Comparison of ENCODE assay signal across 22 cellular contexts in the genomic region with DNA sequence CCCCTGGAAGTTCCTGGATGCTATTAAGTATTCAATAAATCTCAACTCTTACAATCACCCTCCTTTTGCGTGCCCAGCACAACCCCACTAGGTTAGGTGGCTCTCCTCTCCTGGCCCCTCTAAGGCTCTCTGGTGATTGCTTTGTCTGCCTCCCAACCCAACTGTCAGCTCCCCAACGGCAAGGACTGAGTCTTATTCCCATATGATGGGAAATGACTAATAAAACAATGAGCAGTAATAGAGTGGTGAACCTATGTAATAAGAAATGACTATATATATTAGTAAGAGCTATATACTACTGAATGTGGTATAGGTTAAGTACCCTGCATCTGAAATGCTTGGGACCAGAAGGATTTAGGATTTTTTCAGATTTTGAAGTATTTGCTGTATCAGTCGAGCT. TPM values are rescaled to one million over a fixed set of nuclear protein-coding genes. Genes with fewer than 3 reads are reported as not detected.
DNase-seq lines count a peak whose midpoint lies in the region; ATAC-seq and TF ChIP-seq lines count a peak whose summit lies in the region.
"Had no signal": no experiment of that assay in that cellular context is flagged by ENCODE, and none has a peak within 500 bp of the region (broad histone marks: within the 10 kb centered on the region; RNA-seq: fewer than 3 reads in every experiment).

No MANE protein-coding gene starts in this region.

- H3K4me1 Mint-ChIP-seq in activated naive CD8-positive, alpha-beta T cell (ENCODE audit: low read depth) = peaks cover 67% of the 10 kb centered on the region
- peaks cover 59% of the 10 kb centered on the region for H3K4me1 Mint-ChIP-seq in activated naive CD8-positive, alpha-beta T cell treated with anti-CD3 and anti-CD28 coated beads for 36 hours
- H3K4me1 Mint-ChIP-seq in osteocyte (ENCODE audit: unreplicated experiment) = peaks cover 94% of the 10 kb centered on the region
- peaks cover 18 to 43% (median 28%) of the 10 kb centered on the region in 4 donors for H3K4me1 Mint-ChIP-seq in CD4-positive, alpha-beta memory T cell

- H3K27ac Mint-ChIP-seq in activated naive CD8-positive, alpha-beta T cell = peak overlapping the region; percentile 7
- H3K27ac Mint-ChIP-seq in activated naive CD8-positive, alpha-beta T cell treated with anti-CD3 and anti-CD28 coated beads for 36 hours = no peak overlapping the region
- H3K27ac Mint-ChIP-seq in osteocyte (ENCODE audit: unreplicated experiment) = peak overlapping the region; percentile 92
- no peak overlapping the region for H3K27ac Mint-ChIP-seq in CD4-positive, alpha-beta memory T cell
- H3K27ac Mint-ChIP-seq: IgD-negative memory B cell had no signal

- no peaks in the 10 kb centered on the region for H3K9me3 Mint-ChIP-seq in activated naive CD8-positive, alpha-beta T cell (ENCODE audit: low read depth)
- H3K9me3 Mint-ChIP-seq in activated naive CD8-positive, alpha-beta T cell treated with anti-CD3 and anti-CD28 coated beads for 36 hours = no peaks in the 10 kb centered on the region
- H3K9me3 Mint-ChIP-seq in osteocyte (ENCODE audit: unreplicated experiment) = no peaks in the 10 kb centered on the region
- H3K9me3 Mint-ChIP-seq in CD4-positive, alpha-beta memory T cell = no peaks in the 10 kb centered on the region
- H3K9me3 Mint-ChIP-seq: CD4-positive, CD25-positive, alpha-beta regulatory T cell; IgD-negative memory B cell; naive thymus-derived CD4-positive, alpha-beta T cell had no signal

- H3K9me3 ChIP-seq in adipocyte (ENCODE audit: control insufficient read depth, low read length) = no peaks in the 10 kb centered on the region
- H3K9me3 ChIP-seq in CD4-positive, alpha-beta memory T cell (ENCODE audit: control insufficient read depth in 1 of 2, low read length in 2 of 2) = no peaks in the 10 kb centered on the region
- H3K9me3 ChIP-seq: MG63, sigmoid colon had no signal

- POLR2A ChIA-PET in CD4-positive, alpha-beta memory T cell (lab: Charles Lee; ENCODE audit: partially characterized antibody) = interaction anchor here (2.2 kb wide), 1 partner anchor 8 kb away, joined by 9 read pairs; a partner anchor contains a TSS

- peak overlapping the region; percentile 79 for H3K9ac ChIP-seq in adipocyte (ENCODE audit: low read length)

- H3K27me3 ChIP-seq in adipocyte (replicated peaks; ENCODE audit: control insufficient read depth, insufficient read depth, low read length) = no peaks in the 10 kb centered on the region
- H3K27me3 ChIP-seq in CD4-positive, alpha-beta memory T cell (ENCODE audit: insufficient read depth, low read length) = no peaks in the 10 kb centered on the region
- H3K27me3 ChIP-seq: MG63, sigmoid colon had no signal

- peak overlapping the region; percentile 59 for H3K4me3 ChIP-seq in adipocyte (ENCODE audit: low read length)
- no peak overlapping the region for H3K4me3 ChIP-seq in CD4-positive, alpha-beta memory T cell (ENCODE audit: low read length in 2 of 2)
- H3K4me3 ChIP-seq: coronary artery, MG63, sigmoid colon had no signal

- no peak for ATAC-seq in GM18858 (IDR thresholded peaks at IDR 0.05; ENCODE audit: unreplicated experiment)
- ATAC-seq: naive thymus-derived CD4-positive, alpha-beta T cell had no signal

- peaks cover 55% of the 10 kb centered on the region for H3K36me3 ChIP-seq in adipocyte (ENCODE audit: control insufficient read depth, insufficient read depth, low read length, severe bottlenecking)
- peaks cover 14% of the 10 kb centered on the region for H3K36me3 ChIP-seq in CD4-positive, alpha-beta memory T cell (ENCODE audit: insufficient read depth, low read length)

- no peak overlapping the region for H3K4me3 Mint-ChIP-seq in activated naive CD8-positive, alpha-beta T cell
- no peak overlapping the region for H3K4me3 Mint-ChIP-seq in activated naive CD8-positive, alpha-beta T cell treated with anti-CD3 and anti-CD28 coated beads for 36 hours
- H3K4me3 Mint-ChIP-seq in osteocyte (ENCODE audit: unreplicated experiment) = no peak overlapping the region
- no peak overlapping the region for H3K4me3 Mint-ChIP-seq in CD4-positive, alpha-beta memory T cell

- intact Hi-C loops in CD4-positive, alpha-beta memory T cell (cut with micrococcal nuclease) = no loop called here

- H3K27ac ChIP-seq in CD4-positive, alpha-beta memory T cell (ENCODE audit: low read depth, low read length) = no peak overlapping the region

- DNase-seq in activated naive CD8-positive, alpha-beta T cell treated with anti-CD3 and anti-CD28 coated beads for 36 hours = no peak
- DNase-seq in adipocyte (ENCODE audit: low read depth) = no peak
- DNase-seq in osteocyte (ENCODE audit: extremely low spot score, unreplicated experiment) = no peak
- DNase-seq in midbrain (lab: John Stamatoyannopoulos, UW) = no peak
- DNase-seq in CD4-positive, alpha-beta memory T cell = no peak
- DNase-seq in NCI-H82 treated with DMSO at 0.1 percent for 48 hours (lab: John Stamatoyannopoulos, UW; ENCODE audit: unreplicated experiment) = no peak
- DNase-seq: activated CD8-positive, alpha-beta memory T cell treated with anti-CD3 and anti-CD28 coated beads, Interleukin-2, amount 50 U/mL, for 48 hours; activated naive CD4-positive, alpha-beta T cell treated with Interleukin-2 at 50 U/mL for 16 hours; DMS53; hippocampal formation; MG63; naive thymus-derived CD4-positive, alpha-beta T cell; NCI-H146; NCI-H774; sigmoid colon; substantia nigra; T-helper 9 cell had no signal

- peaks cover 99% of the 10 kb centered on the region for H3K4me1 ChIP-seq in adipocyte (ENCODE audit: control insufficient read depth, insufficient read depth, low read length)
- H3K4me1 ChIP-seq in CD4-positive, alpha-beta memory T cell (ENCODE audit: insufficient read depth, low read length) = peaks cover 6% of the 10 kb centered on the region

- H3K36me3 Mint-ChIP-seq in activated naive CD8-positive, alpha-beta T cell = peaks cover 14% of the 10 kb centered on the region
- peaks cover 21% of the 10 kb centered on the region for H3K36me3 Mint-ChIP-seq in activated naive CD8-positive, alpha-beta T cell treated with anti-CD3 and anti-CD28 coated beads for 36 hours
- peaks cover 41% of the 10 kb centered on the region for H3K36me3 Mint-ChIP-seq in osteocyte (ENCODE audit: unreplicated experiment)
- H3K36me3 Mint-ChIP-seq in CD4-positive, alpha-beta memory T cell = peaks cover 44 to 57% of the 10 kb centered on the region in 2 donors

- CTCF ChIA-PET in CD4-positive, alpha-beta memory T cell (lab: Charles Lee; ENCODE audit: partially characterized antibody) = no interaction called here

- H3K27me3 Mint-ChIP-seq in activated naive CD8-positive, alpha-beta T cell = no peaks in the 10 kb centered on the region
- H3K27me3 Mint-ChIP-seq in activated naive CD8-positive, alpha-beta T cell treated with anti-CD3 and anti-CD28 coated beads for 36 hours = no peaks in the 10 kb centered on the region
- no peaks in the 10 kb centered on the region for H3K27me3 Mint-ChIP-seq in osteocyte (ENCODE audit: unreplicated experiment)
- H3K27me3 Mint-ChIP-seq in CD4-positive, alpha-beta memory T cell = no peaks in the 10 kb centered on the region
- H3K27me3 Mint-ChIP-seq: CD4-positive, CD25-positive, alpha-beta regulatory T cell; IgD-negative memory B cell; naive thymus-derived CD4-positive, alpha-beta T cell had no signal

- no peak for TF ChIP-seq CTCF in osteocyte (IDR thresholded peaks at IDR 0.05)

RNA-seq across cellular contexts. Expression of a gene that starts 8.1 kb away (rescaled TPM):
- 10 to 100 TPM; 12.0 to 13.4 TPM for total RNA-seq in activated naive CD8-positive, alpha-beta T cell treated with anti-CD3 and anti-CD28 coated beads for 36 hours
- total RNA-seq in osteocyte = 69.2 and 69.8 TPM in 2 replicates
- 10 to 100 TPM; 56.0 to 61.0 TPM for total RNA-seq in CD4-positive, alpha-beta memory T cell
- polyA plus RNA-seq in CD4-positive, alpha-beta memory T cell = 10 to 100 TPM in 1 of 2 donors, 1 to 10 TPM in 1; 8.8 to 15.1 TPM

Comparison
In these comparisons a context has a peak if more than half of its experiments do, and no peak if none do; other contexts are left out.
1. H3K27ac Mint-ChIP-seq: peak in activated naive CD8-positive, alpha-beta T cell (single experiment) and osteocyte (single experiment); none in activated naive CD8-positive, alpha-beta T cell treated with anti-CD3 and anti-CD28 coated beads for 36 hours (single experiment) and CD4-positive, alpha-beta memory T cell (0 of 7).